8 cellular contexts compared by ENCODE assay signal in the genomic region with DNA sequence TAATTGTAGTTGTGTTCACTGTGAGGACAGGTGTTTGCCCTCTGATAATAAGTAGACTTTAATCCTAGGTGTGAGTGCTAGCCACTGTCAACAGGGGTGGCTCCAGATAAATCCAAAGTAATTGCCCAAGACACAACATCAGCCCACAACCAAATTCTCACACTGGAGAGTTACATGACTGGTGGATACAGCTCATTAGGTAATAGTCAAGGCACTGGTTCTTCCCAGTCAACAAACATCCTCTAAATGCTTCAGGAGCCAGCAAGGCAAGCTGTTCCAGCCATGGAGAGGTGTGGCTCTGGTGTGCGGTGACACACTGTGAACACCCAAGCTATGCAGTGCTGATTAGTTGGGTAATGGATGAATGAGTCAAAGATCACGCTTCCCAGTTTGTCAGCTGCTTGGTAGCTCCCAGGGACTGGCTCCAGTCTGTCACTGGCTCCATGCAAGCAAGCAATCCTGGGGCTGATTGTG.
A peak's percentile ranks its signal among the peaks of the same experiment; 100 is the strongest.
DNase-seq lines count a peak whose midpoint lies in the region; ATAC-seq lines count a peak whose summit lies in the region.

No MANE protein-coding gene starts in this region.

- no peaks in the 10 kb centered on the region for H3K27me3 Mint-ChIP-seq in T-cell

- no peaks in the 10 kb centered on the region for H3K27me3 ChIP-seq in esophagus (ENCODE audit: control insufficient read depth in 1 of 2, insufficient read depth in 2 of 2, low read length in 2 of 2)

- peaks cover 0 to 4% of the 10 kb centered on the region in 2 donors for H3K4me1 ChIP-seq in esophagus (ENCODE audit: control insufficient read depth in 2 of 2, insufficient read depth in 2 of 2, low read length in 1 of 2)

- H3K36me3 ChIP-seq in esophagus (ENCODE audit: control insufficient read depth in 2 of 2, insufficient read depth in 2 of 2, low read length in 1 of 2), result no peaks in the 10 kb centered on the region

- H3K36me3 Mint-ChIP-seq in T-cell, result no peaks in the 10 kb centered on the region

- DNase-seq in DMS53 treated with DMSO at 0.1 percent for 48 hours (lab: John Stamatoyannopoulos, UW; ENCODE audit: unreplicated experiment), result peak; percentile 52
- DNase-seq in NCI-H510A (lab: John Stamatoyannopoulos, UW), result peak; percentile 36
- peak; percentile 82 for DNase-seq in non-pigmented ciliary epithelial cell (ENCODE audit: low read depth)
- no peak for DNase-seq in T-cell

- H3K4me3 Mint-ChIP-seq in T-cell, result no peak overlapping the region

- WGBS in esophagus, 2 donors, result 50 to 53% methylated on average over 2 of the region's 2 CpGs

- POLR2A ChIA-PET in T-cell (lab: Charles Lee), result no interaction called here

- H3K9me3 Mint-ChIP-seq in T-cell, result no peaks in the 10 kb centered on the region

- peak overlapping the region; percentile 82 to 93 for H3K27ac ChIP-seq in esophagus (ENCODE audit: low read depth in 2 of 2, low read length in 1 of 2)

- no peak overlapping the region for H3K27ac Mint-ChIP-seq in T-cell

- H3K9me3 ChIP-seq in esophagus (ENCODE audit: control insufficient read depth in 2 of 2, insufficient read depth in 1 of 2, low read depth in 1 of 2, low read length in 1 of 2), result no peaks in the 10 kb centered on the region

- CTCF ChIA-PET in T-cell (lab: Charles Lee), result no interaction called here

- H3K4me3 ChIP-seq in esophagus (ENCODE audit: low read depth in 1 of 2, low read length in 2 of 2), result no peak overlapping the region

- ATAC-seq in GM19397 (IDR thresholded peaks at IDR 0.05; ENCODE audit: unreplicated experiment), result no peak
- no peak for ATAC-seq in T-cell (replicated peaks in 1 of 4)
- no peak for ATAC-seq in HG02571 (IDR thresholded peaks at IDR 0.05; ENCODE audit: unreplicated experiment)
- ATAC-seq in GM19023 (IDR thresholded peaks at IDR 0.05; ENCODE audit: unreplicated experiment), result no peak

- peaks cover 20 to 36% (median 26%) of the 10 kb centered on the region in 3 donors for H3K4me1 Mint-ChIP-seq in T-cell

Comparison
In these comparisons a context has a peak if more than half of its experiments do, and no peak if none do; other contexts are left out.
1. DNase-seq: peak in DMS53 treated with DMSO at 0.1 percent for 48 hours (single experiment), NCI-H510A (single experiment) and non-pigmented ciliary epithelial cell (single experiment); none in T-cell (0 of 34).